Comparison of ENCODE assay signal across 27 cellular contexts in genomic region chr17:41098476-41098875, GRCh38. TPM values are rescaled to one million over a fixed set of nuclear protein-coding genes. Genes with fewer than 3 reads are reported as not detected.
DNase-seq lines count a peak whose midpoint lies in the region; ATAC-seq and TF ChIP-seq lines count a peak whose summit lies in the region.
"Had no signal": no experiment of that assay in that cellular context is flagged by ENCODE, and none has a peak within 500 bp of the region (broad histone marks: within the 10 kb centered on the region; RNA-seq: fewer than 3 reads in every experiment).

No MANE protein-coding gene starts in this region.

- H3K9me3 ChIP-seq in MG63: no peaks in the 10 kb centered on the region
- H3K9me3 ChIP-seq: BE2C, Caco-2, heart right ventricle, pancreas, right lobe of liver, transverse colon had no signal

- no peaks in the 10 kb centered on the region for H3K27me3 ChIP-seq in MG63
- H3K27me3 ChIP-seq: BE2C, cardiac muscle cell, pancreas, right lobe of liver, transverse colon had no signal

- H3K27me3 Mint-ChIP-seq in chondrocyte (ENCODE audit: low read depth): no peaks in the 10 kb centered on the region

- ATAC-seq in GM18873 (IDR thresholded peaks at IDR 0.05; ENCODE audit: low FRiP score, unreplicated experiment) (no peak), HG02588 (IDR thresholded peaks at IDR 0.05; ENCODE audit: unreplicated experiment) (no peak)
- ATAC-seq: activated CD4-positive, CD25-positive, alpha-beta regulatory T cell treated with anti-CD3 and anti-CD28 coated beads, Interleukin-2, amount 50 U/mL, for 24 hours; activated T-helper 17 cell treated with anti-CD3 and anti-CD28 coated beads, Interleukin-2, amount 50 U/mL, for 72 hours; heart right ventricle; Panc1; pancreas; right lobe of liver; stimulated activated naive CD8-positive, alpha-beta T cell treated with anti-CD3 and anti-CD28 coated beads, Interleukin-15, Interleukin-2, amounts not matched to agents 100 U/mL and 50 U/mL, for 24 hours had no signal

- H3K4me3 Mint-ChIP-seq in chondrocyte (ENCODE audit: unreplicated experiment): no peak overlapping the region
- H3K4me3 Mint-ChIP-seq: activated naive CD8-positive, alpha-beta T cell treated with anti-CD3 and anti-CD28 coated beads, Interleukin-2, amount 10 ng/mL, durations not matched to agents 7 days and 5 days; activated T-helper 17 cell treated with anti-CD3 and anti-CD28 coated beads, Interleukin-2, amount 50 U/mL, for 72 hours; IgD-negative memory B cell had no signal

- no peak overlapping the region for H3K4me3 ChIP-seq in MG63
- H3K4me3 ChIP-seq: cardiac muscle cell, heart right ventricle, lung, pancreas, right lobe of liver, transverse colon had no signal

- no peaks in the 10 kb centered on the region for H3K36me3 Mint-ChIP-seq in chondrocyte (ENCODE audit: low read depth)
- H3K36me3 Mint-ChIP-seq: activated naive CD8-positive, alpha-beta T cell treated with anti-CD3 and anti-CD28 coated beads, Interleukin-2, amount 10 ng/mL, durations not matched to agents 7 days and 5 days; IgD-negative memory B cell had no signal

- peaks cover 30% of the 10 kb centered on the region for H3K4me1 Mint-ChIP-seq in chondrocyte (ENCODE audit: low read depth)
- H3K4me1 Mint-ChIP-seq: activated T-helper 17 cell treated with anti-CD3 and anti-CD28 coated beads, Interleukin-2, amount 50 U/mL, for 72 hours had no signal

- no peak for TF ChIP-seq CTCF in chondrocyte (IDR thresholded peaks at IDR 0.05)

- peak overlapping the region; percentile 45 for H3K27ac Mint-ChIP-seq in chondrocyte (ENCODE audit: unreplicated experiment)
- H3K27ac Mint-ChIP-seq: activated naive CD8-positive, alpha-beta T cell treated with anti-CD3 and anti-CD28 coated beads, Interleukin-2, amount 10 ng/mL, durations not matched to agents 7 days and 5 days; activated T-helper 17 cell treated with anti-CD3 and anti-CD28 coated beads, Interleukin-2, amount 50 U/mL, for 72 hours; IgD-negative memory B cell had no signal

- DNase-seq in ELR (ENCODE audit: low read depth) (peak; percentile 91), MG63 (peak; percentile 43), chondrocyte (ENCODE audit: low spot score) (no peak), non-pigmented ciliary epithelial cell (ENCODE audit: low read depth) (peak; percentile 18), NK-92 (lab: John Stamatoyannopoulos, UW; ENCODE audit: unreplicated experiment) (no peak)
- no peak for DNase-seq in stimulated activated CD4-positive, alpha-beta T cell treated with anti-CD3 and anti-CD28 coated beads, Interleukin-4, amount 100 ng/mL, for 1 hour
- DNase-seq: activated naive CD8-positive, alpha-beta T cell treated with anti-CD3 and anti-CD28 coated beads, Interleukin-2, amount 10 ng/mL, durations not matched to agents 7 days and 5 days; BE2C; Caco-2; erythroblast; heart right ventricle; NCI-H2227 treated with DMSO at 0.1 percent for 48 hours; pancreas; right lobe of liver; stimulated activated naive CD8-positive, alpha-beta T cell treated with anti-CD3 and anti-CD28 coated beads, Interleukin-15, Interleukin-2, amounts not matched to agents 100 U/mL and 50 U/mL, for 24 hours; transverse colon had no signal

- no peaks in the 10 kb centered on the region for H3K36me3 ChIP-seq in MG63
- H3K36me3 ChIP-seq: BE2C, cardiac muscle cell, heart right ventricle, pancreas, right lobe of liver, transverse colon had no signal

- H3K9me3 Mint-ChIP-seq in chondrocyte (ENCODE audit: low read depth): no peaks in the 10 kb centered on the region
- H3K9me3 Mint-ChIP-seq: activated naive CD8-positive, alpha-beta T cell treated with anti-CD3 and anti-CD28 coated beads, Interleukin-2, amount 10 ng/mL, durations not matched to agents 7 days and 5 days; activated T-helper 17 cell treated with anti-CD3 and anti-CD28 coated beads, Interleukin-2, amount 50 U/mL, for 72 hours; IgD-negative memory B cell had no signal

RNA-seq across cellular contexts. Expression of gene KRTAP4-8, which starts 0.5 kb away (rescaled TPM):
- not detected in 2 replicates for total RNA-seq in MG63 (2014; rRNA removed; shearing (Covaris generic); ENCODE audit: low replicate concordance)
- total RNA-seq in chondrocyte: not detected in 3 replicates
- total RNA-seq: activated CD8-positive, alpha-beta memory T cell treated with anti-CD3 and anti-CD28 coated beads for 36 hours; activated naive CD8-positive, alpha-beta T cell treated with anti-CD3 and anti-CD28 coated beads, Interleukin-2, amount 10 ng/mL, durations not matched to agents 7 days and 5 days; activated T-helper 17 cell treated with anti-CD3 and anti-CD28 coated beads, Interleukin-2, amount 50 U/mL, for 72 hours; Caco-2; cardiac muscle cell; dermis microvascular lymphatic vessel endothelial cell; H1; heart right ventricle; lung; pancreas; right lobe of liver; transverse colon had no signal

RNA-seq across cellular contexts. Expression of gene KRTAP4-16, which starts 3.5 kb away (rescaled TPM):
- total RNA-seq in MG63 (2014; rRNA removed; shearing (Covaris generic); ENCODE audit: low replicate concordance): not detected in 2 replicates
- not detected in 3 replicates for total RNA-seq in chondrocyte
- total RNA-seq: activated CD8-positive, alpha-beta memory T cell treated with anti-CD3 and anti-CD28 coated beads for 36 hours; activated naive CD8-positive, alpha-beta T cell treated with anti-CD3 and anti-CD28 coated beads, Interleukin-2, amount 10 ng/mL, durations not matched to agents 7 days and 5 days; activated T-helper 17 cell treated with anti-CD3 and anti-CD28 coated beads, Interleukin-2, amount 50 U/mL, for 72 hours; Caco-2; cardiac muscle cell; dermis microvascular lymphatic vessel endothelial cell; H1; heart right ventricle; lung; pancreas; right lobe of liver; transverse colon had no signal

RNA-seq across cellular contexts. Expression of gene KRTAP4-9, which starts 6.7 kb away (rescaled TPM):
- not detected in 2 replicates for total RNA-seq in MG63 (2014; rRNA removed; shearing (Covaris generic); ENCODE audit: low replicate concordance)
- total RNA-seq in chondrocyte: not detected in 3 replicates
- total RNA-seq: activated CD8-positive, alpha-beta memory T cell treated with anti-CD3 and anti-CD28 coated beads for 36 hours; activated naive CD8-positive, alpha-beta T cell treated with anti-CD3 and anti-CD28 coated beads, Interleukin-2, amount 10 ng/mL, durations not matched to agents 7 days and 5 days; activated T-helper 17 cell treated with anti-CD3 and anti-CD28 coated beads, Interleukin-2, amount 50 U/mL, for 72 hours; Caco-2; cardiac muscle cell; dermis microvascular lymphatic vessel endothelial cell; H1; heart right ventricle; lung; pancreas; right lobe of liver; transverse colon had no signal

RNA-seq across cellular contexts. Expression of gene KRTAP4-7, which starts 14.5 kb away (rescaled TPM):
- not detected in 2 replicates for total RNA-seq in MG63 (2014; rRNA removed; shearing (Covaris generic); ENCODE audit: low replicate concordance)
- total RNA-seq in chondrocyte: not detected in 3 replicates
- total RNA-seq: activated CD8-positive, alpha-beta memory T cell treated with anti-CD3 and anti-CD28 coated beads for 36 hours; activated naive CD8-positive, alpha-beta T cell treated with anti-CD3 and anti-CD28 coated beads, Interleukin-2, amount 10 ng/mL, durations not matched to agents 7 days and 5 days; activated T-helper 17 cell treated with anti-CD3 and anti-CD28 coated beads, Interleukin-2, amount 50 U/mL, for 72 hours; Caco-2; cardiac muscle cell; dermis microvascular lymphatic vessel endothelial cell; H1; heart right ventricle; lung; pancreas; right lobe of liver; transverse colon had no signal

RNA-seq across cellular contexts. Expression of gene KRTAP4-11, which starts 19.7 kb away (rescaled TPM):
- not detected in 2 replicates for total RNA-seq in MG63 (2014; rRNA removed; shearing (Covaris generic); ENCODE audit: low replicate concordance)
- total RNA-seq in chondrocyte: not detected in 3 replicates
- total RNA-seq: activated CD8-positive, alpha-beta memory T cell treated with anti-CD3 and anti-CD28 coated beads for 36 hours; activated naive CD8-positive, alpha-beta T cell treated with anti-CD3 and anti-CD28 coated beads, Interleukin-2, amount 10 ng/mL, durations not matched to agents 7 days and 5 days; activated T-helper 17 cell treated with anti-CD3 and anti-CD28 coated beads, Interleukin-2, amount 50 U/mL, for 72 hours; Caco-2; cardiac muscle cell; dermis microvascular lymphatic vessel endothelial cell; H1; heart right ventricle; pancreas; right lobe of liver; transverse colon had no signal

Comparison
In these comparisons a context has a peak if more than half of its experiments do, and no peak if none do; other contexts are left out.
1. DNase-seq: peak in ELR (single experiment), MG63 (single experiment) and non-pigmented ciliary epithelial cell (single experiment); none in chondrocyte (single experiment), stimulated activated CD4-positive, alpha-beta T cell treated with anti-CD3 and anti-CD28 coated beads, Interleukin-4, amount 100 ng/mL, for 1 hour (single experiment) and NK-92 (single experiment).